ENCODE assay signal across 3 cellular contexts in genomic region chr2:71346065-71346464, GRCh38.
A peak's percentile ranks its signal among the peaks of the same experiment; 100 is the strongest.
TF ChIP-seq lines count a peak whose summit lies in the region.

No MANE protein-coding gene starts in this region.

TF ChIP-seq in HepG2, 621 proteins besides CTCF, POLR2A, EP300 and RAD21:
- TF ChIP-seq ZNF256 (CRISPR knock-in tag; conservative IDR thresholded peaks at IDR 0.05): no peak
- no peak for TF ChIP-seq CCAR2 (optimal IDR thresholded peaks at IDR 0.05; ENCODE audit: low read depth, low read length)
- peak; percentile 72 to 75 for TF ChIP-seq MAFK (conservative IDR thresholded peaks at IDR 0.05 in 1 of 2, IDR thresholded peaks at IDR 0.05 in 1 of 2; ENCODE audit: low read length in 2 of 2)
- peak; percentile 51 for TF ChIP-seq MAFF (IDR thresholded peaks at IDR 0.05; ENCODE audit: low read depth, low read length)

TF ChIP-seq in A549, 52 proteins besides CTCF, POLR2A, EP300 and RAD21:
- no peak for TF ChIP-seq BHLHE40 (IDR thresholded peaks at IDR 0.05; ENCODE audit: low read depth, low read length)
- no peak for TF ChIP-seq NPAS2 (CRISPR knock-in tag; IDR thresholded peaks at IDR 0.05; ENCODE audit: borderline replicate concordance)
- TF ChIP-seq MAFK (IDR thresholded peaks at IDR 0.05; ENCODE audit: partially characterized antibody): peak; percentile 68
- no peak for TF ChIP-seq ESRRA (IDR thresholded peaks at IDR 0.05; ENCODE audit: borderline replicate concordance, low read length)
- no peak for TF ChIP-seq PBX3 (IDR thresholded peaks at IDR 0.05)
- no peak for TF ChIP-seq FOSB (CRISPR knock-in tag; IDR thresholded peaks at IDR 0.05)
- TF ChIP-seq TP53 (CRISPR knock-in tag; IDR thresholded peaks at IDR 0.05): no peak
- TF ChIP-seq SREBF2 (IDR thresholded peaks at IDR 0.05): no peak

TF ChIP-seq in K562, 482 proteins besides CTCF, POLR2A, EP300 and RAD21:
- TF ChIP-seq ZNF316 (IDR thresholded peaks at IDR 0.05) (peak; percentile 25; the same call in 1 of the 2 replicates), DPF2 (IDR thresholded peaks at IDR 0.05) (no peak), NEUROD1 (IDR thresholded peaks at IDR 0.05; ENCODE audit: borderline replicate concordance, low read depth, low read length, partially characterized antibody) (no peak)
- TF ChIP-seq, protein P1, sequence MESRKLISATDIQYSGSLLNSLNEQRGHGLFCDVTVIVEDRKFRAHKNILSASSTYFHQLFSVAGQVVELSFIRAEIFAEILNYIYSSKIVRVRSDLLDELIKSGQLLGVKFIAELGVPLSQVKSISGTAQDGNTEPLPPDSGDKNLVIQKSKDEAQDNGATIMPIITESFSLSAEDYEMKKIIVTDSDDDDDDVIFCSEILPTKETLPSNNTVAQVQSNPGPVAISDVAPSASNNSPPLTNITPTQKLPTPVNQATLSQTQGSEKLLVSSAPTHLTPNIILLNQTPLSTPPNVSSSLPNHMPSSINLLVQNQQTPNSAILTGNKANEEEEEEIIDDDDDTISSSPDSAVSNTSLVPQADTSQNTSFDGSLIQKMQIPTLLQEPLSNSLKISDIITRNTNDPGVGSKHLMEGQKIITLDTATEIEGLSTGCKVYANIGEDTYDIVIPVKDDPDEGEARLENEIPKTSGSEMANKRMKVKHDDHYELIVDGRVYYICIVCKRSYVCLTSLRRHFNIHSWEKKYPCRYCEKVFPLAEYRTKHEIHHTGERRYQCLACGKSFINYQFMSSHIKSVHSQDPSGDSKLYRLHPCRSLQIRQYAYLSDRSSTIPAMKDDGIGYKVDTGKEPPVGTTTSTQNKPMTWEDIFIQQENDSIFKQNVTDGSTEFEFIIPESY (CRISPR knock-in tag; IDR thresholded peaks at IDR 0.05): no peak
